In the genomic region with DNA sequence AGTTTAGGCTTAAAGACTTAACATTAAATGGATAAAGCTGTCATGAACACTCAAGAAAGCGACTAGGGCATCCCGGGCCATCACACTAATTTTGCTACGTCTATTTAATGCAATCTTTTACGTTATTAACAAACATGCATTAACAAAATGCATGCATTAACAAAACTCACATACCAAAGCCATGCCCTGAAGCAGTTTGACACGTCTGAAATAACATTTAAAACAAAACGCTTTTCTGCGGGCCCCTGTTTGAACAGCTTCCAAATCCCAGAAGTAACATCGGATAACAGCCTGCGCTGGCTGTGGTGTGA, we compare ENCODE assay signal across 8 cellular contexts. TPM values are rescaled to one million over a fixed set of nuclear protein-coding genes. Genes with fewer than 3 reads are reported as not detected.
DNase-seq lines count a peak whose midpoint lies in the region; ATAC-seq and TF ChIP-seq lines count a peak whose summit lies in the region.

No MANE protein-coding gene starts in this region.

- no peak for TF ChIP-seq CTCF in fibroblast of mammary gland (conservative IDR thresholded peaks at IDR 0.05; ENCODE audit: control insufficient read depth, insufficient read depth, low read depth, low read length)

- H3K9me3 ChIP-seq in GM23248 (ENCODE audit: low read depth) = no peaks in the 10 kb centered on the region
- peaks cover 7% of the 10 kb centered on the region for H3K9me3 ChIP-seq in SJSA1 (replicated peaks)

- ATAC-seq in HG03571 (IDR thresholded peaks at IDR 0.05; ENCODE audit: unreplicated experiment) (no peak), HG03025 (IDR thresholded peaks at IDR 0.05; ENCODE audit: low FRiP score, unreplicated experiment) (no peak)

- H3K4me3 ChIP-seq in GM23248 (peak overlapping the region; percentile 76), SJSA1 (peak overlapping the region; percentile 49), fibroblast of mammary gland (ENCODE audit: control insufficient read depth, low read depth, low read length) (peak overlapping the region; percentile 73), rectal smooth muscle tissue (ENCODE audit: low read length) (peak overlapping the region; percentile 78)

- H3K36me3 ChIP-seq in GM23248 (ENCODE audit: low read depth) (no peaks in the 10 kb centered on the region), SJSA1 (no peaks in the 10 kb centered on the region), rectal smooth muscle tissue (ENCODE audit: control insufficient read depth, insufficient read depth, low read length) (no peaks in the 10 kb centered on the region)

- DNase-seq in GM23248 (no peak), SJSA1 (ENCODE audit: low read depth in 1 of 2, low spot score in 2 of 2) (no peak), fibroblast of mammary gland (ENCODE audit: low read depth) (no peak), iPS-NIHi7 (ENCODE audit: extremely low spot score) (no peak), A172 (ENCODE audit: low spot score) (no peak)

- in situ Hi-C loops in GM23248 (cut with MboI) = no loop called here

- 30 to 32% methylated on average over 9 of the region's 9 CpGs for WGBS in GM23248 (ENCODE audit: low coverage in 1 of 2, low lambda C conversion rate in 2 of 2, missing lambda C conversion rate in 2 of 2), 2 experiments

- peak overlapping the region; percentile 87 for H2AFZ ChIP-seq in GM23248

- H4K20me1 ChIP-seq in GM23248 (ENCODE audit: insufficient read depth) = no peaks in the 10 kb centered on the region

- H3F3A ChIP-seq in GM23248 (ENCODE audit: insufficient read depth) = peaks cover 12% of the 10 kb centered on the region

- H3K27ac ChIP-seq in GM23248 = no peak overlapping the region
- H3K27ac ChIP-seq in SJSA1 = no peak overlapping the region
- H3K27ac ChIP-seq in rectal smooth muscle tissue (ENCODE audit: low read depth, low read length) = no peak overlapping the region

- H3K27me3 ChIP-seq in GM23248 (replicated peaks; ENCODE audit: insufficient read depth) (no peaks in the 10 kb centered on the region), SJSA1 (replicated peaks) (peaks cover 35% of the 10 kb centered on the region), rectal smooth muscle tissue (ENCODE audit: control insufficient read depth, insufficient read depth, low read length) (no peaks in the 10 kb centered on the region)

- H3K9me2 ChIP-seq in GM23248 (ENCODE audit: insufficient read depth) = no peaks in the 10 kb centered on the region

- H3K79me2 ChIP-seq in GM23248 (ENCODE audit: insufficient read depth) = no peaks in the 10 kb centered on the region

- peak overlapping the region; percentile 80 for H3K4me2 ChIP-seq in GM23248 (ENCODE audit: unreplicated experiment)

- H3K9ac ChIP-seq in GM23248 = peak overlapping the region; percentile 40; the same call in 1 of the 2 replicates
- H3K9ac ChIP-seq in rectal smooth muscle tissue (ENCODE audit: low read length) = no peak overlapping the region

- H3K4me1 ChIP-seq in GM23248 (ENCODE audit: insufficient read depth) (peaks cover 9% of the 10 kb centered on the region), SJSA1 (replicated peaks) (peaks cover 19% of the 10 kb centered on the region), rectal smooth muscle tissue (ENCODE audit: control insufficient read depth, insufficient read depth, low read length) (peaks cover 4% of the 10 kb centered on the region)

RNA-seq across cellular contexts. Expression of gene B4GALT6, which starts 0.5 kb away (rescaled TPM):
- 2.4 and 2.8 TPM in 2 replicates for total RNA-seq in GM23248 (2014; rRNA removed; shearing (Covaris generic))
- polyA plus RNA-seq in GM23248 (2016; fragmentation: Nextera tagmentation; extraction: Ambion mirVana) = 1.2 and 1.3 TPM in 2 replicates
- total RNA-seq in SJSA1 (2014; rRNA removed; shearing (Covaris generic)) = 0.09 and 0.66 TPM in 2 replicates
- total RNA-seq in A172 (2014; rRNA removed; shearing (Covaris generic)) = 15.1 and 17.5 TPM in 2 replicates
